ENCODE assay signal across 12 cellular contexts in the genomic region with DNA sequence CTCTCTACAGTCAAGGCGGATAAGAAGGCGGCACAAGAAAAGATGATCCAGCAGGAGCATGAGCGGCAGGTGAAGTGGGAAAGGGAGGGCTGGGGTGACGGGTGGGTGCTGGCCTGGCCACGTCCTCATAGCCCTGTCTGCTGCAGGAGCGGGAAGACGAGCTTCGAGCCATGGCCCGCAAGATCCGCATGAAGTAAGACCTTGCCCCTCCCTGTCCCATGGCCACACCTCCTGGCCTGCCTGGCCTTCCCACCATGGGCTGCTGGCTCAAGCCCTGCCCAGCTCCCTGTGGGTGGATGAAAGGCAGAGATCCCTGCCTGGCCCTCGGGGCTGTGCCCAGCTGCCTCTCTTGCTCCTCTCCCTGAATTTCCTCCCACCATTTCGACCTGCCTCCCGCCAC. TPM values are rescaled to one million over a fixed set of nuclear protein-coding genes. Genes with fewer than 3 reads are reported as not detected.
DNase-seq lines count a peak whose midpoint lies in the region; ATAC-seq and TF ChIP-seq lines count a peak whose summit lies in the region.
"Had no signal": no experiment of that assay in that cellular context is flagged by ENCODE, and none has a peak within 500 bp of the region (broad histone marks: within the 10 kb centered on the region; RNA-seq: fewer than 3 reads in every experiment).

No MANE protein-coding gene starts in this region.

- intact Hi-C loops in right lobe of liver (cut with DNase I) = loop anchor here in 1 of 2 donors (10.0 kb wide), 1 partner anchor 184 kb away; no protein-coding TSS in a partner anchor

- H3K36me3 ChIP-seq in MG63 (peaks cover 66% of the 10 kb centered on the region), right lobe of liver (peaks cover 9 to 63% (median 33%) of the 10 kb centered on the region in 4 donors)

- no peaks in the 10 kb centered on the region for H3K4me1 ChIP-seq in right lobe of liver

- 79% methylated on average over 6 of the region's 13 CpGs for WGBS in right lobe of liver (ENCODE audit: insufficient coverage, low coverage, low lambda C conversion rate, missing lambda C conversion rate)

- H3K4me3 ChIP-seq in MG63 = no peak overlapping the region
- no peak overlapping the region for H3K4me3 ChIP-seq in right lobe of liver

- in situ Hi-C loops in T47D (cut with HindIII; ENCODE audit: low pct_unique_long_range_greater_than_20kb, low sequenced_read_pairs) = no loop called here

- DNase-seq in COLO829 (ENCODE audit: low spot score) (peak; percentile 73), MG63 (peak; percentile 55), T47D (ENCODE audit: low read depth in 1 of 2, low spot score in 1 of 2) (peak; percentile 74 to 85), right lobe of liver (no peak), SKM-1 (lab: John Stamatoyannopoulos, UW; ENCODE audit: unreplicated experiment) (no peak), hepatic stellate cell (ENCODE audit: low spot score) (no peak)
- no peak for DNase-seq in stimulated activated CD4-positive, alpha-beta T cell treated with anti-CD3 and anti-CD28 coated beads, Interleukin-12 subunit alpha, Interleukin-12 subunit beta, amount 100 ng/mL, for 4 hours
- DNase-seq: activated naive CD8-positive, alpha-beta T cell treated with anti-CD3 and anti-CD28 coated beads for 36 hours; erythroblast; NCI-H524; stimulated activated CD8-positive, alpha-beta memory T cell treated with anti-CD3 and anti-CD28 coated beads, Interleukin-4, amount 100 ng/mL, for 48 hours had no signal

- no peak for TF ChIP-seq POLR2A in right lobe of liver (IDR thresholded peaks at IDR 0.05)

- TF ChIP-seq CTCF in right lobe of liver (IDR thresholded peaks at IDR 0.05) = no peak

- peak; percentile 33 to 64 (median 44) for ATAC-seq in right lobe of liver
- ATAC-seq in HG03571 (IDR thresholded peaks at IDR 0.05; ENCODE audit: unreplicated experiment) = no peak

- H3K9me3 ChIP-seq in MG63 (no peaks in the 10 kb centered on the region), right lobe of liver (no peaks in the 10 kb centered on the region)

- no peak overlapping the region for H3K27ac ChIP-seq in right lobe of liver

- H3K27me3 ChIP-seq in MG63 = no peaks in the 10 kb centered on the region
- no peaks in the 10 kb centered on the region for H3K27me3 ChIP-seq in right lobe of liver

RNA-seq across cellular contexts. Expression of a gene that starts 7.2 kb away (rescaled TPM):
- total RNA-seq in MG63 (2014; rRNA removed; shearing (Covaris generic); ENCODE audit: low replicate concordance) = not detected in 2 replicates
- total RNA-seq in right lobe of liver = under 1 TPM in 5 of 6 experiments, not detected in 1; 0.16 to 0.47 (median 0.35) TPM

RNA-seq across cellular contexts. Expression of a gene that starts 10.0 kb away (rescaled TPM):
- total RNA-seq in MG63 (2014; rRNA removed; shearing (Covaris generic); ENCODE audit: low replicate concordance) = 28.2 and 73.6 TPM in 2 replicates
- 10 to 100 TPM; 10.9 to 27.5 (median 14.0) TPM for total RNA-seq in right lobe of liver

RNA-seq across cellular contexts. Expression of a gene that starts 23.9 kb away (rescaled TPM):
- total RNA-seq in MG63 (2014; rRNA removed; shearing (Covaris generic); ENCODE audit: low replicate concordance) = 18.1 and 33.1 TPM in 2 replicates
- total RNA-seq in right lobe of liver = 10 to 100 TPM; 10.1 to 14.3 (median 11.0) TPM

RNA-seq across cellular contexts. Expression of a gene that starts 30.2 kb away (rescaled TPM):
- 22.7 and 25.1 TPM in 2 replicates for total RNA-seq in MG63 (2014; rRNA removed; shearing (Covaris generic); ENCODE audit: low replicate concordance)
- total RNA-seq in right lobe of liver = 10 to 100 TPM; 30.5 to 66.8 (median 44.8) TPM

Comparison
In these comparisons a context has a peak if more than half of its experiments do, and no peak if none do; other contexts are left out.
1. DNase-seq: peak in COLO829 (single experiment), MG63 (single experiment) and T47D (2 of 2); none in right lobe of liver (0 of 3), stimulated activated CD4-positive, alpha-beta T cell treated with anti-CD3 and anti-CD28 coated beads, Interleukin-12 subunit alpha, Interleukin-12 subunit beta, amount 100 ng/mL, for 4 hours (single experiment), SKM-1 (single experiment) and hepatic stellate cell (single experiment).